In the genomic region with DNA sequence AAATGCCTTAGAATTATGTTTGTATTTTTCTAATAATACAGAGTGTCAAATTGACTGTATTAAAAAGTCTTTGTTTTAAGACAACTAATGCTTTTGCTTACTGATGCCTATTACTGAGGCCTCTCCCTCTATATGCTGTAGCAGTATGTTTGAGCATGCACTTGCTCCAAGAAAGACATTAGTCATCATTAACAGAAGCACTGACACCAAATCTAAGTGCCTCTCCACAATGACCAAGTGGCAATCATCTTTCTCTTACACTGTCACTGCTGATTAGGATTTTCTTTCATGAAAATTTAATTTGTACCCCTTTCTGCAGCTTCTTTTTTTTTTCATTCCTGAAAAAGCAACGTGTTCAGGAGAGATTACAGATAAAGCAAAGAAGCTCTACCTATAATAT, we compare ENCODE assay signal across 23 cellular contexts. TPM values are rescaled to one million over a fixed set of nuclear protein-coding genes. Genes with fewer than 3 reads are reported as not detected.
A peak's percentile ranks its signal among the peaks of the same experiment; 100 is the strongest.
DNase-seq lines count a peak whose midpoint lies in the region; ATAC-seq and TF ChIP-seq lines count a peak whose summit lies in the region.
"Had no signal": no experiment of that assay in that cellular context is flagged by ENCODE, and none has a peak within 500 bp of the region (broad histone marks: within the 10 kb centered on the region; RNA-seq: fewer than 3 reads in every experiment).

No MANE protein-coding gene starts in this region.

- H3K4me1 ChIP-seq in A673 (ENCODE audit: insufficient read depth, low read length, poor library complexity, severe bottlenecking) = no peaks in the 10 kb centered on the region
- no peaks in the 10 kb centered on the region for H3K4me1 ChIP-seq in breast epithelium
- H3K4me1 ChIP-seq: left ventricle myocardium inferior had no signal

- intact Hi-C loops in A673 (cut with micrococcal nuclease; ENCODE audit: unreplicated experiment) = no loop called here
- intact Hi-C loops in breast epithelium (cut with DNase I; ENCODE audit: low total_unique reads) = no loop called here

- DNase-seq in A673 (ENCODE audit: low spot score) (peak; percentile 26), ELR (ENCODE audit: low read depth) (peak; percentile 8), NCI-H510A treated with DMSO at 0.1 percent for 48 hours (lab: John Stamatoyannopoulos, UW) (peak; percentile 24), epithelial cell of esophagus (ENCODE audit: low read depth) (peak; percentile 24), germinal center (ENCODE audit: low spot score) (no peak), breast epithelium (ENCODE audit: low spot score in 2 of 2) (no peak)
- DNase-seq: activated B cell treated with CpG ODN at 0.5 μM for 24 hours; activated CD4-positive, alpha-beta T cell treated with anti-CD3 and anti-CD28 coated beads, Interleukin-2, amount 50 U/mL, for 4 hours; activated CD8-positive, alpha-beta memory T cell treated with anti-CD3 and anti-CD28 coated beads, Interleukin-2, amount 50 U/mL, for 48 hours; activated naive CD8-positive, alpha-beta T cell treated with anti-CD3 and anti-CD28 coated beads, Interleukin-2, amount 10 ng/mL, durations not matched to agents 7 days and 5 days; erythroblast; foreskin fibroblast; GDM1; hippocampal formation; left ventricle myocardium inferior; midbrain; ovary; substantia nigra; T-helper 9 cell had no signal

- H3K4me3 ChIP-seq in A673 (ENCODE audit: low read depth, low read length, poor library complexity, severe bottlenecking) (no peak overlapping the region), epithelial cell of esophagus (ENCODE audit: low read length) (no peak overlapping the region), breast epithelium (no peak overlapping the region)
- H3K4me3 ChIP-seq: left ventricle myocardium inferior, ovary had no signal

- H3K27me3 ChIP-seq in A673 (replicated peaks; ENCODE audit: insufficient read depth, low read depth, low read length, poor library complexity) (no peaks in the 10 kb centered on the region), breast epithelium (no peaks in the 10 kb centered on the region)
- H3K27me3 ChIP-seq: ovary had no signal

- no peaks in the 10 kb centered on the region for H3K9me3 ChIP-seq in A673 (ENCODE audit: low read depth, low read length, poor library complexity, severe bottlenecking)
- H3K9me3 ChIP-seq in breast epithelium = no peaks in the 10 kb centered on the region
- H3K9me3 ChIP-seq: left ventricle myocardium inferior, ovary had no signal

- no TSS peak for BruUV-seq in A673 (replicated peaks; lab: Mats Ljungman, UMichigan)

- CTCF ChIA-PET in A673 (lab: Charles Lee) = no interaction called here

- TF ChIP-seq CTCF in A673 (conservative IDR thresholded peaks at IDR 0.05; ENCODE audit: low read depth, low read length) (no peak), epithelial cell of esophagus (IDR thresholded peaks at IDR 0.05; ENCODE audit: insufficient read depth, low read depth, low read length, missing control alignments) (no peak), breast epithelium (IDR thresholded peaks at IDR 0.05) (no peak)

- POLR2A ChIA-PET in A673 (lab: Charles Lee; ENCODE audit: low non-redundant PET) = no interaction called here

- TF ChIP-seq POLR2A in breast epithelium (IDR thresholded peaks at IDR 0.05) = no peak

- H3K36me3 ChIP-seq in A673 (ENCODE audit: insufficient read depth, low read length, poor library complexity, severe bottlenecking) = no peaks in the 10 kb centered on the region
- H3K36me3 ChIP-seq in breast epithelium = no peaks in the 10 kb centered on the region
- H3K36me3 ChIP-seq: left ventricle myocardium inferior, ovary had no signal

- no peak overlapping the region for H3K27ac ChIP-seq in A673 (ENCODE audit: low read depth, low read length, poor library complexity, severe bottlenecking)
- no peak overlapping the region for H3K27ac ChIP-seq in breast epithelium
- H3K27ac ChIP-seq: C4-2B, left ventricle myocardium inferior, ovary had no signal

- no peak for ATAC-seq in GM18867 (IDR thresholded peaks at IDR 0.05; ENCODE audit: unreplicated experiment)
- ATAC-seq: natural killer cell treated with Interleukin-12 subunit alpha and Interleukin-12 subunit beta and Interleukin-15 and Interleukin-18, amount 100 ng/mL, for 72 hours had no signal

RNA-seq across cellular contexts. Expression of a gene that starts 11.1 kb away (rescaled TPM):
- total RNA-seq in A673 (2021) (not detected in 2 replicates), breast epithelium (under 1 TPM in 1 of 3 donors, not detected in 2; 0.15 TPM)
- total RNA-seq: activated B cell treated with CpG ODN at 0.5 μM for 24 hours; activated naive CD8-positive, alpha-beta T cell treated with anti-CD3 and anti-CD28 coated beads, Interleukin-2, amount 10 ng/mL, durations not matched to agents 7 days and 5 days; natural killer cell treated with Interleukin-12 subunit alpha and Interleukin-12 subunit beta and Interleukin-15 and Interleukin-18, amount 100 ng/mL, for 72 hours; ovary; ureter had no signal

Comparison
In these comparisons a context has a peak if more than half of its experiments do, and no peak if none do; other contexts are left out.
1. DNase-seq: peak in A673 (single experiment), ELR (single experiment), NCI-H510A treated with DMSO at 0.1 percent for 48 hours (single experiment) and epithelial cell of esophagus (single experiment); none in germinal center (single experiment) and breast epithelium (0 of 2).